1 cellular context compared by ENCODE assay signal in the genomic region with DNA sequence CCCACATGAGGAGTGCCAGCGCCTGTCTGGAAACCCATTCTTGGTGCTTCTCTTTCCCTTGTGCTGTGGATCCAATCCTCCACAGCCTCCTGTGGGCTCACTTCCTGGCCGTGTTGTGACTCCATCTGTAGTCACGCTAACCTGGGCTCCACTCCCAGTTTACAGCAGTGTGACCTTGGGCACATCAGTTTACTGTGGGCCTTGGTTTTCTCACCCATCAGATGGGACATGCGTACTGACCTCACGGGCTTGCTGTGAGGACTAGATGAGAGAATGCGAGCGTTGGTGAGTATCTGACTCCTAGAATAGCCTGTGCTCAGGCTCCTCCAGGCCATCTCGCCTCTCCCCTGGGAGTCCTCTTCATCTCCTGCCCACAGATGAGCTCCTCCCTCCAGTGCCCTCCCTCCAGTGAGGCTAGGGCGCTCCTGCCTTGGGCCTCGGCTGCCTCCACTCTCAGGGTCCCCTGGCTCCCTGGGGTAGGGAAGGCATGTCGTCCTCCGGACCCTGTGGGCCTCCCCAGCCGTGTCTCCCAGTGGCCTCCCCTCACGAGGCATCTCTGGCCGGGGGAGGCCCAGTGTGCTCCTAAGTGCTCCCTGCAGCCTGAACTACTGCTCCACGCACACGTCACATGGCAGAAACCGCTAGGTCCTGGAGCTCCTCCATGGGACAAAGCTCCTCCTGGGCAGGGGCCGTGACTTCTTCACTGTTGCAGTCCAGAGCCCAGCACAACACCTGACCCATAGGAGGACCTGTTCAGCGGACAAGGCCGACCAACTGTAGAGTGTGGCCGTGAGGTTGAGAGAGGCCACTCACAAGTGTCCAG.
TF ChIP-seq lines count a peak whose summit lies in the region.

No MANE protein-coding gene starts in this region.

TF ChIP-seq in endothelial cell of umbilical vein, 7 proteins besides CTCF, POLR2A, EP300 and RAD21:
- no peak for TF ChIP-seq POLR2AphosphoS5 (IDR thresholded peaks at IDR 0.05; ENCODE audit: insufficient read depth, low read depth, low read length)
